Comparison of ENCODE assay signal across 15 cellular contexts in genomic region chr10:50540826-50541122, GRCh38.
DNase-seq lines count a peak whose midpoint lies in the region; ATAC-seq and TF ChIP-seq lines count a peak whose summit lies in the region.
"Had no signal": no experiment of that assay in that cellular context is flagged by ENCODE, and none has a peak within 500 bp of the region (broad histone marks: within the 10 kb centered on the region; RNA-seq: fewer than 3 reads in every experiment).

No MANE protein-coding gene starts in this region.

- in situ Hi-C loops in KBM-7 (cut with MboI; ENCODE audit: low pct_unique_long_range_greater_than_20kb, low sequenced_read_pairs): no loop called here

- TF ChIP-seq EP300 in gastroesophageal sphincter (IDR thresholded peaks at IDR 0.05): no peak

- CTCF ChIA-PET in CD8-positive, alpha-beta memory T cell (lab: Charles Lee): no interaction called here
- CTCF ChIA-PET in activated CD8-positive, alpha-beta T cell treated with anti-CD3 and anti-CD28 coated beads for 36 hours (lab: Charles Lee): no interaction called here

- no peaks in the 10 kb centered on the region for H3K27me3 ChIP-seq in CD8-positive, alpha-beta memory T cell (ENCODE audit: insufficient read depth, low read length, poor library complexity, severe bottlenecking)
- no peaks in the 10 kb centered on the region for H3K27me3 ChIP-seq in Karpas-422 (ENCODE audit: low read length)
- H3K27me3 ChIP-seq in gastroesophageal sphincter: no peaks in the 10 kb centered on the region

- H3K4me1 ChIP-seq in CD8-positive, alpha-beta memory T cell (ENCODE audit: insufficient read depth, low read length): peaks cover 38% of the 10 kb centered on the region
- no peaks in the 10 kb centered on the region for H3K4me1 ChIP-seq in Karpas-422 (ENCODE audit: low read length)
- H3K4me1 ChIP-seq in gastroesophageal sphincter: peaks cover 0 to 20% (median 0%) of the 10 kb centered on the region in 3 donors

- no peaks in the 10 kb centered on the region for H3K9me3 ChIP-seq in CD8-positive, alpha-beta memory T cell (ENCODE audit: low read length)
- H3K9me3 ChIP-seq in Karpas-422 (ENCODE audit: low read length) (no peaks in the 10 kb centered on the region), gastroesophageal sphincter (no peaks in the 10 kb centered on the region)

- no peak for TF ChIP-seq CTCF in activated CD8-positive, alpha-beta T cell treated with anti-CD3 and anti-CD28 coated beads for 36 hours (IDR thresholded peaks at IDR 0.05)
- TF ChIP-seq CTCF in gastroesophageal sphincter (IDR thresholded peaks at IDR 0.05): no peak

- H3K9me2 ChIP-seq in Karpas-422 (replicated peaks; ENCODE audit: insufficient read depth, low read length): no peaks in the 10 kb centered on the region

- no peak for TF ChIP-seq POLR2A in gastroesophageal sphincter (IDR thresholded peaks at IDR 0.05)

- no peaks in the 10 kb centered on the region for H3K36me3 ChIP-seq in CD8-positive, alpha-beta memory T cell (ENCODE audit: insufficient read depth, low read length)
- H3K36me3 ChIP-seq in Karpas-422 (ENCODE audit: insufficient read depth, low read length): no peaks in the 10 kb centered on the region
- no peaks in the 10 kb centered on the region for H3K36me3 ChIP-seq in gastroesophageal sphincter

- H4K20me1 ChIP-seq in Karpas-422 (ENCODE audit: insufficient read depth, low read depth, low read length): 0 out of 2 replicates have a peak, but pooled peaks cover 6% of the 10 kb centered on the region

- H3K27ac Mint-ChIP-seq in CD8-positive, alpha-beta memory T cell: peak overlapping the region in 5 of 8 donors; percentile 2 to 85 (median 17)
- peak overlapping the region; percentile 91 for H3K27ac Mint-ChIP-seq in activated CD8-positive, alpha-beta T cell treated with anti-CD3 and anti-CD28 coated beads for 36 hours

- H3K4me1 Mint-ChIP-seq in CD8-positive, alpha-beta memory T cell: peaks cover 63 to 87% (median 76%) of the 10 kb centered on the region in 3 donors
- H3K4me1 Mint-ChIP-seq in activated CD8-positive, alpha-beta T cell treated with anti-CD3 and anti-CD28 coated beads for 36 hours (ENCODE audit: low read depth): peaks cover 87% of the 10 kb centered on the region

- no peaks in the 10 kb centered on the region for H3K9me3 Mint-ChIP-seq in CD8-positive, alpha-beta memory T cell
- no peaks in the 10 kb centered on the region for H3K9me3 Mint-ChIP-seq in activated CD8-positive, alpha-beta T cell treated with anti-CD3 and anti-CD28 coated beads for 36 hours

- H3K9ac ChIP-seq in Karpas-422 (ENCODE audit: low read length): no peak overlapping the region

- peaks cover 0 to 4% (median 1%) of the 10 kb centered on the region in 3 donors for H3K36me3 Mint-ChIP-seq in CD8-positive, alpha-beta memory T cell
- no peaks in the 10 kb centered on the region for H3K36me3 Mint-ChIP-seq in activated CD8-positive, alpha-beta T cell treated with anti-CD3 and anti-CD28 coated beads for 36 hours (ENCODE audit: low read depth)

- POLR2A ChIA-PET in CD8-positive, alpha-beta memory T cell (lab: Charles Lee): no interaction called here
- POLR2A ChIA-PET in activated CD8-positive, alpha-beta T cell treated with anti-CD3 and anti-CD28 coated beads for 36 hours (lab: Charles Lee): interaction anchor here (1.0 to 1.6 kb wide), 2 partner anchors 11 to 84 kb away, joined by 3 to 4 read pairs; no protein-coding TSS in a partner anchor

- intact Hi-C loops in activated CD8-positive, alpha-beta T cell treated with anti-CD3 and anti-CD28 coated beads for 36 hours (cut with micrococcal nuclease): loop anchor here (2.0 to 5.0 kb wide), 2 partner anchors 28 to 108 kb away; no protein-coding TSS in a partner anchor

- H3K4me2 ChIP-seq in Karpas-422 (ENCODE audit: low read depth, low read length, poor library complexity, severe bottlenecking): no peak overlapping the region

- no peaks in the 10 kb centered on the region for H3K27me3 Mint-ChIP-seq in CD8-positive, alpha-beta memory T cell
- H3K27me3 Mint-ChIP-seq in activated CD8-positive, alpha-beta T cell treated with anti-CD3 and anti-CD28 coated beads for 36 hours: no peaks in the 10 kb centered on the region
- H3K27me3 Mint-ChIP-seq: naive thymus-derived CD4-positive, alpha-beta T cell had no signal

- peak; percentile 1 for ATAC-seq in GM19043 (IDR thresholded peaks at IDR 0.05; ENCODE audit: low read depth, unreplicated experiment)
- peak; percentile 1 for ATAC-seq in HG02938 (IDR thresholded peaks at IDR 0.05; ENCODE audit: unreplicated experiment)
- peak; percentile 13 for ATAC-seq in activated CD8-positive, alpha-beta T cell treated with anti-CD3 and anti-CD28 coated beads for 36 hours
- ATAC-seq in gastroesophageal sphincter: no peak
- ATAC-seq: naive thymus-derived CD4-positive, alpha-beta T cell; Panc1 had no signal

- H3K4me3 ChIP-seq in CD8-positive, alpha-beta memory T cell (ENCODE audit: low read length): no peak overlapping the region
- H3K4me3 ChIP-seq in Karpas-422 (ENCODE audit: low read length) (no peak overlapping the region), gastroesophageal sphincter (no peak overlapping the region)

- peak overlapping the region in 4 of 7 donors; percentile 1 to 30 (median 16) for H3K4me3 Mint-ChIP-seq in CD8-positive, alpha-beta memory T cell
- peak overlapping the region; percentile 51 for H3K4me3 Mint-ChIP-seq in activated CD8-positive, alpha-beta T cell treated with anti-CD3 and anti-CD28 coated beads for 36 hours

- no peak overlapping the region for H2AFZ ChIP-seq in Karpas-422 (ENCODE audit: low read length)

- WGBS in gastroesophageal sphincter (ENCODE audit: low coverage in 1 of 2), 2 donors: 100% methylated on average over 1 of the region's 1 CpG

- no peak for DNase-seq in CD8-positive, alpha-beta memory T cell
- no peak for DNase-seq in activated CD8-positive, alpha-beta T cell treated with anti-CD3 and anti-CD28 coated beads for 36 hours
- DNase-seq in Karpas-422 (no peak), iPS-NIHi11 (ENCODE audit: low spot score) (no peak), KBM-7 (no peak)
- DNase-seq: cerebellar nuclear complex; Kasumi-1; naive thymus-derived CD4-positive, alpha-beta T cell; NCI-H226; small intestine had no signal

- H3K27ac ChIP-seq in CD8-positive, alpha-beta memory T cell (ENCODE audit: low read depth, low read length): no peak overlapping the region
- no peak overlapping the region for H3K27ac ChIP-seq in Karpas-422 (ENCODE audit: low read length)
- H3K27ac ChIP-seq in gastroesophageal sphincter: no peak overlapping the region
- H3K27ac ChIP-seq: C4-2B had no signal

- H3K79me2 ChIP-seq in Karpas-422 (ENCODE audit: low read length): no peaks in the 10 kb centered on the region
